8 cellular contexts compared by ENCODE assay signal in genomic region chr17:47531228-47531820, GRCh38. TPM values are rescaled to one million over a fixed set of nuclear protein-coding genes. Genes with fewer than 3 reads are reported as not detected.
DNase-seq lines count a peak whose midpoint lies in the region; ATAC-seq and TF ChIP-seq lines count a peak whose summit lies in the region.
"Not testable (repeated sequence)": the region's sequence is repeated elsewhere in the genome, so short reads cannot be mapped to it uniquely, and the experiment has no call there.

No MANE protein-coding gene starts in this region.

- H3K56ac ChIP-seq in mesendoderm (ENCODE audit: low read length): peak overlapping the region; percentile 64

- H3K36me3 ChIP-seq in CD8-positive, alpha-beta T cell (ENCODE audit: insufficient read depth, low read length); OCI-LY7 (ENCODE audit: insufficient read depth, low read length); esophagus muscularis mucosa; mesendoderm (ENCODE audit: control insufficient read depth, insufficient read depth, low read length): not testable (repeated sequence)

- peak overlapping the region; percentile 61 for H2BK120ac ChIP-seq in mesendoderm (ENCODE audit: low read depth, low read length)

- H2AFZ ChIP-seq in OCI-LY7 (ENCODE audit: low read length): not testable (repeated sequence)

- not testable (repeated sequence) for H3K27ac Mint-ChIP-seq in CD8-positive, alpha-beta T cell
- H3K27ac Mint-ChIP-seq in activated T-helper 17 cell treated with anti-CD3 and anti-CD28 coated beads, Interleukin-2, amount 50 U/mL, for 72 hours: peak overlapping the region; percentile 89

- H3K9me3 Mint-ChIP-seq in CD8-positive, alpha-beta T cell; activated T-helper 17 cell treated with anti-CD3 and anti-CD28 coated beads, Interleukin-2, amount 50 U/mL, for 72 hours: not testable (repeated sequence)

- H2BK5ac ChIP-seq in mesendoderm (ENCODE audit: low read length): not testable (repeated sequence)

- CTCF ChIA-PET in CD8-positive, alpha-beta T cell (lab: Charles Lee); OCI-LY7 (lab: Charles Lee; ENCODE audit: unreplicated experiment): not testable (repeated sequence)

- TF ChIP-seq POLR2A in esophagus muscularis mucosa (IDR thresholded peaks at IDR 0.05; ENCODE audit: low read depth): not testable (repeated sequence)

- H3K4me1 Mint-ChIP-seq in CD8-positive, alpha-beta T cell (ENCODE audit: low read depth): peaks cover 20% of the 10 kb centered on the region
- not testable (repeated sequence) for H3K4me1 Mint-ChIP-seq in activated T-helper 17 cell treated with anti-CD3 and anti-CD28 coated beads, Interleukin-2, amount 50 U/mL, for 72 hours

- BruUV-seq in OCI-LY7 (replicated peaks; lab: Mats Ljungman, UMichigan): not testable (repeated sequence)

- H3K4me1 ChIP-seq in CD8-positive, alpha-beta T cell (ENCODE audit: insufficient read depth, low read length); OCI-LY7 (ENCODE audit: insufficient read depth, low read length, poor library complexity, severe bottlenecking); mesendoderm (ENCODE audit: control insufficient read depth, low read depth, low read length): not testable (repeated sequence)
- H3K4me1 ChIP-seq in esophagus muscularis mucosa: peaks cover 13 to 28% (median 21%) of the 10 kb centered on the region in 4 donors

- H3K23ac ChIP-seq in mesendoderm (ENCODE audit: low read length): not testable (repeated sequence)

- not testable (repeated sequence) for H2BK15ac ChIP-seq in mesendoderm (replicated peaks; ENCODE audit: low read depth)

- H3K4ac ChIP-seq in mesendoderm (ENCODE audit: low read depth, low read length): peak overlapping the region; percentile 81

- ATAC-seq in CD8-positive, alpha-beta T cell: peak; percentile 14
- ATAC-seq in GM19452 (IDR thresholded peaks at IDR 0.05; ENCODE audit: unreplicated experiment) (peak; percentile 19), HG03066 (IDR thresholded peaks at IDR 0.05; ENCODE audit: low read depth, unreplicated experiment) (peak; percentile 25)
- peak; percentile 67 for ATAC-seq in activated T-helper 17 cell treated with anti-CD3 and anti-CD28 coated beads, Interleukin-2, amount 50 U/mL, for 72 hours (replicated peaks)

- WGBS in esophagus muscularis mucosa: no CpG with 5 or more reads among the region's 62 CpGs
- no CpG with 5 or more reads among the region's 62 CpGs for WGBS in mesendoderm (ENCODE audit: extremely low coverage, insufficient coverage, low lambda C conversion rate)

- peak overlapping the region; percentile 47 for H3K4me3 Mint-ChIP-seq in CD8-positive, alpha-beta T cell
- peak overlapping the region; percentile 90 for H3K4me3 Mint-ChIP-seq in activated T-helper 17 cell treated with anti-CD3 and anti-CD28 coated beads, Interleukin-2, amount 50 U/mL, for 72 hours

- not testable (repeated sequence) for H3K9me3 ChIP-seq in CD8-positive, alpha-beta T cell (ENCODE audit: low read length); OCI-LY7 (ENCODE audit: low read length); esophagus muscularis mucosa

- not testable (repeated sequence) for H3K27ac ChIP-seq in CD8-positive, alpha-beta T cell (ENCODE audit: low read depth, low read length); mesendoderm (ENCODE audit: low read depth, low read length)
- H3K27ac ChIP-seq in OCI-LY7 (ENCODE audit: low read depth, low read length, poor library complexity, severe bottlenecking): peak overlapping the region; percentile 63
- H3K27ac ChIP-seq in esophagus muscularis mucosa (replicated peaks in 1 of 4): peak overlapping the region; percentile 93 to 94 (median 94)

- H3K4me2 ChIP-seq in OCI-LY7 (ENCODE audit: low read length): peak overlapping the region; percentile 56
- H3K4me2 ChIP-seq in mesendoderm (ENCODE audit: low read length): not testable (repeated sequence)

- H3K27me3 Mint-ChIP-seq in CD8-positive, alpha-beta T cell (ENCODE audit: low read depth); activated T-helper 17 cell treated with anti-CD3 and anti-CD28 coated beads, Interleukin-2, amount 50 U/mL, for 72 hours: not testable (repeated sequence)

- not testable (repeated sequence) for H4K8ac ChIP-seq in mesendoderm (ENCODE audit: low read depth, low read length)

- TF ChIP-seq CTCF in CD8-positive, alpha-beta T cell (IDR thresholded peaks at IDR 0.05); OCI-LY7 (conservative IDR thresholded peaks at IDR 0.05; ENCODE audit: low read length); esophagus muscularis mucosa (IDR thresholded peaks at IDR 0.05): not testable (repeated sequence)

- POLR2A ChIA-PET in CD8-positive, alpha-beta T cell (lab: Charles Lee): not testable (repeated sequence)
- POLR2A ChIA-PET in OCI-LY7 (lab: Charles Lee): interaction anchor here (0.6 kb wide), 1 partner anchor 272 kb away, joined by 3 read pairs; no protein-coding TSS in a partner anchor

- intact Hi-C loops in CD8-positive, alpha-beta T cell (cut with DNase I, micrococcal nuclease): loop anchor here (2.0 kb wide), 1 partner anchor 39 kb away; no protein-coding TSS in a partner anchor
- intact Hi-C loops in OCI-LY7 (cut with micrococcal nuclease; ENCODE audit: unreplicated experiment); esophagus muscularis mucosa (cut with DNase I): not testable (repeated sequence)

- not testable (repeated sequence) for H2AK5ac ChIP-seq in mesendoderm (ENCODE audit: low read length)

- peak overlapping the region; percentile 49 for H3K4me3 ChIP-seq in CD8-positive, alpha-beta T cell (ENCODE audit: low read depth, low read length)
- H3K4me3 ChIP-seq in OCI-LY7 (ENCODE audit: low read depth, low read length, poor library complexity, severe bottlenecking) (peak overlapping the region; percentile 75), esophagus muscularis mucosa (peak overlapping the region; percentile 69 to 79 (median 74))
- not testable (repeated sequence) for H3K4me3 ChIP-seq in mesendoderm (ENCODE audit: low read length)

- DNase-seq in CD8-positive, alpha-beta T cell: peak in 3 of 7 experiments; percentile 9 to 54 (median 13)
- DNase-seq in OCI-LY7 (ENCODE audit: low spot score) (peak; percentile 20), mesendoderm (peak; percentile 19)
- DNase-seq in esophagus muscularis mucosa (ENCODE audit: extremely low spot score): not testable (repeated sequence)
- peak; percentile 2 to 4 for DNase-seq in stimulated activated CD4-positive, alpha-beta T cell treated with anti-CD3 and anti-CD28 coated beads, Interleukin-4, amount 100 ng/mL, for 4 hours

- not testable (repeated sequence) for H3K36me3 Mint-ChIP-seq in CD8-positive, alpha-beta T cell
- peaks cover 30% of the 10 kb centered on the region for H3K36me3 Mint-ChIP-seq in activated T-helper 17 cell treated with anti-CD3 and anti-CD28 coated beads, Interleukin-2, amount 50 U/mL, for 72 hours (ENCODE audit: low read depth)

- not testable (repeated sequence) for H3K9me2 ChIP-seq in OCI-LY7 (ENCODE audit: insufficient read depth, low read length)

- TF ChIP-seq EP300 in esophagus muscularis mucosa (IDR thresholded peaks at IDR 0.05): not testable (repeated sequence)

- H3K9ac ChIP-seq in mesendoderm (ENCODE audit: low read length): peak overlapping the region; percentile 53

- H3K18ac ChIP-seq in mesendoderm (ENCODE audit: low read length): peak overlapping the region; percentile 96

- H4K5ac ChIP-seq in mesendoderm (ENCODE audit: low read length): not testable (repeated sequence)

- not testable (repeated sequence) for H3K79me1 ChIP-seq in mesendoderm (ENCODE audit: low read length)

- H4K20me1 ChIP-seq in OCI-LY7 (ENCODE audit: insufficient read depth, low read length): not testable (repeated sequence)

- H3K27me3 ChIP-seq in CD8-positive, alpha-beta T cell (ENCODE audit: insufficient read depth, low read length); esophagus muscularis mucosa; mesendoderm (ENCODE audit: insufficient read depth, low read length, poor library complexity): not testable (repeated sequence)

- peaks cover 26% of the 10 kb centered on the region for H3K79me2 ChIP-seq in OCI-LY7 (ENCODE audit: insufficient read depth, low read depth, low read length)
- not testable (repeated sequence) for H3K79me2 ChIP-seq in mesendoderm (ENCODE audit: control insufficient read depth, insufficient read depth, low read length)

RNA-seq across cellular contexts. Expression of gene NPEPPS, which starts 0.4 kb away (rescaled TPM):
- 10 to 100 TPM; 84.6 to 94.5 TPM for total RNA-seq in CD8-positive, alpha-beta T cell
- total RNA-seq in OCI-LY7 (2014; rRNA removed; shearing (Covaris generic)): 44.2 and 46.8 TPM in 2 replicates
- total RNA-seq in OCI-LY7 (2022) (111 and 124 TPM in 2 replicates), esophagus muscularis mucosa (100 to 1,000 TPM in 1 of 4 donors, 10 to 100 TPM in 3; 73.7 to 120 (median 86.5) TPM)
- 100 to 1,000 TPM; 105 to 289 TPM for total RNA-seq in activated T-helper 17 cell treated with anti-CD3 and anti-CD28 coated beads, Interleukin-2, amount 50 U/mL, for 72 hours
- polyA plus RNA-seq in mesendoderm (2013, experiment 1 of 2): 45.5 TPM
- 44.9 TPM for polyA plus RNA-seq in mesendoderm (2013, experiment 2 of 2)

Comparison
In these comparisons a context has a peak if more than half of its experiments do, and no peak if none do; other contexts are left out.
1. ATAC-seq: peak in every context shown above with its lines; median percentile 67 in activated T-helper 17 cell treated with anti-CD3 and anti-CD28 coated beads, Interleukin-2, amount 50 U/mL, for 72 hours; 25 in HG03066; 19 in GM19452; 14 in CD8-positive, alpha-beta T cell.